Comparison of ENCODE assay signal across 19 cellular contexts in the genomic region with DNA sequence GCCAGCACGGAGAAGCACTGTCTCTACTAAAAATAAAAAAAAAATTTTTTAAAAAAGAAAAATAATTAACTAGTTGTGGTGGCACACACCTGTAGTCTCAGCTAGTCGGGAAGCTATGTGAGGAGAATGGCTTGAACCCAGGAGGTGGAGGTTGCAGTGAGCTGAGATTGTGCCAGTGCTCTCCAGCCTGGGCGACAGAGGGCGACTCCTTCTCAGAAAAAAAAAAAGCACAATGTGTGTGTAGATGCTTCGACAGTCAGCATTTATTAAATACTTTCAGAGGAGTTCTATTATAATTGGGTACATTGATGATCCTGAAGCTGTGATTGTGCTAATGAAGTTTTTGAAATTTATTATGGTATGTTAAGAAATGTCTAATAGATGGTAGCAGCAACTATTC. TPM values are rescaled to one million over a fixed set of nuclear protein-coding genes. Genes with fewer than 3 reads are reported as not detected.
DNase-seq lines count a peak whose midpoint lies in the region; FAIRE-seq and TF ChIP-seq lines count a peak whose summit lies in the region.
"Had no signal": no experiment of that assay in that cellular context is flagged by ENCODE, and none has a peak within 500 bp of the region (broad histone marks: within the 10 kb centered on the region; RNA-seq: fewer than 3 reads in every experiment).

No MANE protein-coding gene starts in this region.

- no peak for FAIRE-seq in H1 (lab: Jason Lieb, UNC)
- FAIRE-seq: K562 had no signal

- H2BK120ac ChIP-seq in H9 (ENCODE audit: low read depth, low read length, poor library complexity, severe bottlenecking) (no peak overlapping the region), H1 (replicated peaks; ENCODE audit: low read depth, low read length) (no peak overlapping the region)

- H4K91ac ChIP-seq in H9 (ENCODE audit: insufficient read length, low read depth, low read length) (no peak overlapping the region), H1 (replicated peaks; ENCODE audit: insufficient read length, low read length) (no peak overlapping the region)

- no peak overlapping the region for H2BK15ac ChIP-seq in H9 (ENCODE audit: low read depth, low read length)
- no peak overlapping the region for H2BK15ac ChIP-seq in H1 (ENCODE audit: low read length)

- H3K14ac ChIP-seq in H9 (ENCODE audit: insufficient read depth, low read length), result no peak overlapping the region
- no peak overlapping the region for H3K14ac ChIP-seq in H1 (ENCODE audit: insufficient read length)

- H3K4ac ChIP-seq in H9 (ENCODE audit: low read depth, low read length), result no peak overlapping the region
- H3K4ac ChIP-seq in H1 (replicated peaks; ENCODE audit: insufficient read length, low read depth, low read length), result no peak overlapping the region

- no peak overlapping the region for H3K9ac ChIP-seq in H9 (ENCODE audit: extremely low read depth, insufficient read length, low read length)
- H3K9ac ChIP-seq in H1 (replicated peaks in 1 of 4; ENCODE audit: extremely low read depth in 1 of 4, low read depth in 3 of 4, low read length in 3 of 4), result no peak overlapping the region
- H3K9ac ChIP-seq: BLaER1 had no signal

- peaks cover 8 to 12% of the 10 kb centered on the region in 2 experiments for H3K9me3 Mint-ChIP-seq in H9

- H2BK12ac ChIP-seq in H9 (ENCODE audit: insufficient read length, low read depth, low read length), result no peak overlapping the region
- no peak overlapping the region for H2BK12ac ChIP-seq in H1 (ENCODE audit: low read depth, low read length)

- TF ChIP-seq CTCF in H9 (conservative IDR thresholded peaks at IDR 0.05), result peak; percentile 48; the same call in 2 of the 3 replicates
- peak in 2 of 3 experiments; percentile 6 to 29; a peak in 3 of 4 replicates for TF ChIP-seq CTCF in H1 (IDR thresholded peaks at IDR 0.05; ENCODE audit: control extremely low read depth in 1 of 3, insufficient read depth in 1 of 3, low read depth in 1 of 3, low read length in 3 of 3)

- H3K4me2 ChIP-seq in H9 (ENCODE audit: insufficient read depth, insufficient read length, low read length), result no peak overlapping the region
- no peak overlapping the region for H3K4me2 ChIP-seq in H1 (ENCODE audit: insufficient read depth in 1 of 2, low read depth in 2 of 2, low read length in 2 of 2)
- H3K4me2 ChIP-seq: BLaER1 had no signal

- H3K36me3 Mint-ChIP-seq in H9 (ENCODE audit: insufficient read depth in 1 of 3, low read depth in 3 of 3), result peaks cover 0 to 4% (median 3%) of the 10 kb centered on the region in 3 experiments; a peak in 4 of 7 replicates
- H3K36me3 Mint-ChIP-seq: CD8-positive, alpha-beta T cell had no signal

- no peak for TF ChIP-seq POLR2A in H1 (IDR thresholded peaks at IDR 0.05; ENCODE audit: control extremely low read depth in 1 of 2, low read depth in 2 of 2, low read length in 2 of 2)

- H2BK20ac ChIP-seq in H9 (ENCODE audit: low read depth, low read length, poor library complexity, severe bottlenecking), result no peak overlapping the region
- no peak overlapping the region for H2BK20ac ChIP-seq in H1 (ENCODE audit: low read length)

- TF ChIP-seq RAD21 in H1 (IDR thresholded peaks at IDR 0.05 in 1 of 2, conservative IDR thresholded peaks at IDR 0.05 in 1 of 2; ENCODE audit: low read depth in 2 of 2, low read length in 2 of 2), result peak; percentile 40 to 51; a peak in 3 of 4 replicates

- H3K79me2 ChIP-seq in H9 (ENCODE audit: insufficient read depth, low read length) (no peaks in the 10 kb centered on the region), H1 (ENCODE audit: control insufficient read depth in 1 of 2, insufficient read depth in 2 of 2, low read length in 2 of 2) (no peaks in the 10 kb centered on the region)

- no peak overlapping the region for H4K5ac ChIP-seq in H9 (ENCODE audit: insufficient read length, low read depth, low read length)
- no peak overlapping the region for H4K5ac ChIP-seq in H1 (ENCODE audit: insufficient read length, low read depth, low read length)

- no CpG with 5 or more reads among the region's 5 CpGs for WGBS in H9 (ENCODE audit: extremely low coverage, insufficient read length, low lambda C conversion rate)
- 78% methylated on average over 5 of the region's 5 CpGs; no CpG with 5 or more reads in 1 of the 2 experiments for WGBS in H1 (ENCODE audit: extremely low coverage in 1 of 2, insufficient coverage in 1 of 2, insufficient read length in 1 of 2, insufficient replicate concordance in 2 of 2, low coverage in 1 of 2, low lambda C conversion rate in 2 of 2, missing lambda C conversion rate in 1 of 2), 2 experiments

- H3K23ac ChIP-seq in H9 (ENCODE audit: insufficient read length, low read depth, low read length) (no peak overlapping the region), H1 (ENCODE audit: insufficient read length) (no peak overlapping the region)

- no peak for TF ChIP-seq EP300 in H1 (IDR thresholded peaks at IDR 0.05; ENCODE audit: borderline replicate concordance in 1 of 2, low read depth in 2 of 2, low read length in 2 of 2)

- no peak overlapping the region for H2BK5ac ChIP-seq in H9 (ENCODE audit: insufficient read length, low read length)
- no peak overlapping the region for H2BK5ac ChIP-seq in H1 (ENCODE audit: low read depth, low read length)

- in situ Hi-C loops in HAP-1 (cut with MboI; ENCODE audit: low sequenced_read_pairs), result no loop called here

- H3K4me3 ChIP-seq in H1 (ENCODE audit: extremely low read depth in 1 of 4, insufficient read depth in 2 of 4, low read depth in 3 of 4, low read length in 4 of 4) (no peak overlapping the region), HAP-1 (no peak overlapping the region)
- H3K4me3 ChIP-seq: BLaER1, K562 had no signal

- DNase-seq in NCI-H82 (lab: John Stamatoyannopoulos, UW) (peak; percentile 7), NCI-H82 treated with DMSO at 0.1 percent for 48 hours (lab: John Stamatoyannopoulos, UW; ENCODE audit: unreplicated experiment) (no peak), H9 (no peak), H1 (ENCODE audit: low read depth in 1 of 2, low spot score in 2 of 2) (no peak), NCI-H1105 (lab: John Stamatoyannopoulos, UW) (no peak), T1000 (lab: John Stamatoyannopoulos, UW) (no peak), HAP-1 (ENCODE audit: low spot score in 2 of 2) (no peak)
- DNase-seq: 8988T; Calu3; CD8-positive, alpha-beta T cell; DMS79; GF-D8; HFFc6; IMR-90 had no signal

- no peaks in the 10 kb centered on the region for H3K27me3 Mint-ChIP-seq in H9 (ENCODE audit: low read depth)

- H3K27ac ChIP-seq in H9 (ENCODE audit: insufficient read length, low read depth, low read length) (no peak overlapping the region), H1 (ENCODE audit: low read depth, low read length) (no peak overlapping the region)
- H3K27ac ChIP-seq: BLaER1, HL-60 had no signal

- no peaks in the 10 kb centered on the region for H3K27me3 ChIP-seq in H9 (ENCODE audit: insufficient read depth, low read length)
- H3K27me3 ChIP-seq in H1 (replicated peaks in 1 of 4; ENCODE audit: control insufficient read depth in 3 of 4, extremely low read depth in 1 of 4, insufficient read depth in 3 of 4, low read length in 3 of 4), result no peaks in the 10 kb centered on the region
- no peaks in the 10 kb centered on the region for H3K27me3 ChIP-seq in HAP-1 (ENCODE audit: low read depth)
- H3K27me3 ChIP-seq: BLaER1 had no signal

- H2AFZ ChIP-seq in H9 (ENCODE audit: low read length) (no peak overlapping the region), H1 (ENCODE audit: low read length) (no peak overlapping the region)

- H3K36me3 ChIP-seq in H1 (ENCODE audit: control insufficient read depth in 2 of 4, insufficient read depth in 4 of 4, low read length in 3 of 4) (no peaks in the 10 kb centered on the region), HAP-1 (replicated peaks) (no peaks in the 10 kb centered on the region)
- H3K36me3 ChIP-seq: BLaER1 had no signal

- H3K79me1 ChIP-seq in H9 (ENCODE audit: insufficient read depth, low read depth, low read length, poor library complexity, severe bottlenecking) (no peaks in the 10 kb centered on the region), H1 (ENCODE audit: low read depth, low read length) (no peaks in the 10 kb centered on the region)

- H3K9me3 ChIP-seq in H9 (ENCODE audit: control insufficient read depth, low read depth, low read length), result no peaks in the 10 kb centered on the region
- 0 out of 4 replicates have a peak, but pooled peaks cover 0 to 2% of the 10 kb centered on the region in 2 experiments for H3K9me3 ChIP-seq in H1 (ENCODE audit: insufficient read depth in 2 of 2, low read depth in 1 of 2, low read length in 1 of 2)
- no peaks in the 10 kb centered on the region for H3K9me3 ChIP-seq in HAP-1

- H3K4me1 ChIP-seq in H9 (ENCODE audit: insufficient read depth, low read length) (no peaks in the 10 kb centered on the region), H1 (replicated peaks in 1 of 4; ENCODE audit: control insufficient read depth in 3 of 4, insufficient read depth in 4 of 4, low read length in 3 of 4) (no peaks in the 10 kb centered on the region), HAP-1 (no peaks in the 10 kb centered on the region)
- H3K4me1 ChIP-seq: BLaER1 had no signal

- H3K56ac ChIP-seq in H9 (ENCODE audit: insufficient read length, low read depth, low read length) (no peak overlapping the region), H1 (replicated peaks; ENCODE audit: insufficient read length, low read depth, low read length) (no peak overlapping the region)

- H3K4me3 Mint-ChIP-seq in H9, result no peak overlapping the region
- H3K4me3 Mint-ChIP-seq: CD8-positive, alpha-beta T cell; HFFc6 had no signal

- no peak overlapping the region for H3T11ph ChIP-seq in H9 (ENCODE audit: low read length)

- H3K23me2 ChIP-seq in H9 (ENCODE audit: insufficient read length, low read depth, low read length, poor library complexity, severe bottlenecking) (no peaks in the 10 kb centered on the region), H1 (ENCODE audit: low read depth, low read length) (no peaks in the 10 kb centered on the region; the same call in 1 of the 2 replicates)

- no peaks in the 10 kb centered on the region for H3K4me1 Mint-ChIP-seq in H9

- CTCF ChIA-PET in H1 (lab: Charles Lee; ENCODE audit: partially characterized antibody), result interaction anchor here (0.7 to 1.3 kb wide), 5 partner anchors 10 to 395 kb away, joined by 3 to 5 read pairs (median 4); no protein-coding TSS in a partner anchor

- POLR2A ChIA-PET in H1 (lab: Charles Lee; ENCODE audit: partially characterized antibody), result interaction anchor here (0.7 kb wide), 1 partner anchor 321 kb away, joined by 3 read pairs; no protein-coding TSS in a partner anchor

- H2AK5ac ChIP-seq in H9 (ENCODE audit: insufficient read length, low read length) (no peak overlapping the region), H1 (ENCODE audit: low read depth, low read length) (no peak overlapping the region)

- H4K8ac ChIP-seq in H9 (replicated peaks; ENCODE audit: insufficient read length, low read depth, low read length) (no peak overlapping the region), H1 (ENCODE audit: extremely low read depth, insufficient read depth, low read length) (no peak overlapping the region)

- no peak overlapping the region for H3K27ac Mint-ChIP-seq in H9
- H3K27ac Mint-ChIP-seq: CD8-positive, alpha-beta T cell; HFFc6 had no signal

- no peaks in the 10 kb centered on the region for H4K20me1 ChIP-seq in H9 (ENCODE audit: control insufficient read depth, insufficient read depth, insufficient read length)
- H4K20me1 ChIP-seq in H1 (replicated peaks in 1 of 2; ENCODE audit: control insufficient read depth in 1 of 2, insufficient read depth in 2 of 2, low read length in 2 of 2), result no peaks in the 10 kb centered on the region
- H4K20me1 ChIP-seq: BLaER1 had no signal

- H3K18ac ChIP-seq in H9 (ENCODE audit: insufficient read length, low read depth, low read length) (no peak overlapping the region), H1 (ENCODE audit: extremely low read depth, low read length) (no peak overlapping the region)

RNA-seq across cellular contexts. Expression of a gene that starts 46.5 kb away (rescaled TPM):
- 0.07 TPM in 1 of 2 replicates, not detected in the other for total RNA-seq in H9 (2021)
- total RNA-seq in H1 (2021; fragmentation: NEBNext Ultra II Directional; extraction: Animal tissue kit (Norgen Biotek cat#: 25700)), result 0.11 and 0.15 TPM in 2 replicates
- 0.02 TPM in 1 of 2 replicates, not detected in the other for polyA plus RNA-seq in H1 (2011; rRNA removed)
- 0.03 TPM for polyA plus RNA-seq in H1 (2011; cell fraction: cytosol; rRNA removed)
- polyA plus RNA-seq in H1 (2011; cell fraction: nucleus; rRNA removed), result 0.06 TPM
- 0.06 to 0.12 TPM (median 0.07 TPM) in 3 of 4 replicates, not detected in the other for polyA plus RNA-seq in H1 (2012, experiment 1 of 2)
- not detected for polyA plus RNA-seq in H1 (2012, experiment 2 of 2)
- polyA plus RNA-seq in H1 (2013, experiment 1 of 2), result 0.22 TPM
- polyA plus RNA-seq in H1 (2013, experiment 2 of 2), result 0.26 TPM
- polyA minus RNA-seq in H1 (2011; rRNA and poly(A)+ RNA removed), result 0.24 TPM in 1 of 2 replicates, not detected in the other
- not detected for polyA minus RNA-seq in H1 (2011; cell fraction: cytosol; rRNA and poly(A)+ RNA removed)
- 0.70 TPM for polyA minus RNA-seq in H1 (2011; cell fraction: nucleus; rRNA and poly(A)+ RNA removed)
- total RNA-seq: Calu3; CD8-positive, alpha-beta T cell; Daoy; H4; HFFc6 had no signal
